14 cellular contexts compared by ENCODE assay signal in the genomic region with DNA sequence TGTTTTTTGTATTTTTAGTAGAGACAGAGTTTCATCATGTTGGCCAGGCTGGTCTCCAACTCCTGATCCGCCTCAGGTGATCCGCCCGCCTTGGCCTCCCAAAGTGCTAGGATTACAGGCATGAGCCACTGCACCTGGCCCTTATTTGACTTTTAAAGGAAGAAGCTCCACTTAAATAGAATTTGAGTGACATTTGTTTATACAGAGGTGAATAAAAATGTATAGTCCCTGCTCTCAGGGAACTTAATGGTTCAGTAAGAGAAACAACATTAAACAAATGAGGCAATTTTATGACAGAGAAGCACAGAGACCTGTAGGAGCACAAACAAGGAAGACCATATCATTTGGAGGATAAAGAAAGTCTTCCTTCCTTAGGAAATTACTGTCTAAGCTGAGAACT.
DNase-seq lines count a peak whose midpoint lies in the region; ATAC-seq, FAIRE-seq and TF ChIP-seq lines count a peak whose summit lies in the region.
"Had no signal": no experiment of that assay in that cellular context is flagged by ENCODE, and none has a peak within 500 bp of the region (broad histone marks: within the 10 kb centered on the region; RNA-seq: fewer than 3 reads in every experiment).

No MANE protein-coding gene starts in this region.

- H3K79me2 ChIP-seq in SU-DHL-6 (ENCODE audit: insufficient read depth, low read length): peaks cover 100% of the 10 kb centered on the region

- H3K9me3 Mint-ChIP-seq in T-helper 1 cell treated with Interleukin-12 subunit alpha and Interleukin-12 subunit beta and Interleukin-4 antibody, amounts not matched to agents 30 μg/mL and 1 μg/mL, for 36 hours: no peaks in the 10 kb centered on the region
- H3K9me3 Mint-ChIP-seq in naive B cell: no peaks in the 10 kb centered on the region
- H3K9me3 Mint-ChIP-seq: dendritic cell treated with granulocyte-macrophage colony-stimulating factor and Interleukin-4, amounts not matched to agents 40 ng/mL and 50 ng/mL, for 4 days had no signal

- H3K27ac ChIP-seq in SU-DHL-6 (ENCODE audit: low read depth, low read length): peak overlapping the region; percentile 90

- H3K4me1 Mint-ChIP-seq in T-helper 1 cell treated with Interleukin-12 subunit alpha and Interleukin-12 subunit beta and Interleukin-4 antibody, amounts not matched to agents 30 μg/mL and 1 μg/mL, for 36 hours (ENCODE audit: low read depth): peaks cover 48% of the 10 kb centered on the region
- H3K4me1 Mint-ChIP-seq in naive B cell: peaks cover 71 to 93% (median 74%) of the 10 kb centered on the region in 3 donors

- peak overlapping the region; percentile 54 for H3K4me2 ChIP-seq in SU-DHL-6 (ENCODE audit: low read depth, low read length, poor library complexity, severe bottlenecking)

- peak overlapping the region; percentile 67 for H3K27ac Mint-ChIP-seq in T-helper 1 cell treated with Interleukin-12 subunit alpha and Interleukin-12 subunit beta and Interleukin-4 antibody, amounts not matched to agents 30 μg/mL and 1 μg/mL, for 36 hours
- H3K27ac Mint-ChIP-seq in naive B cell: peak overlapping the region; percentile 81 to 97 (median 92)
- H3K27ac Mint-ChIP-seq: dendritic cell treated with granulocyte-macrophage colony-stimulating factor and Interleukin-4, amounts not matched to agents 40 ng/mL and 50 ng/mL, for 4 days had no signal

- no peaks in the 10 kb centered on the region for H3K27me3 Mint-ChIP-seq in T-helper 1 cell treated with Interleukin-12 subunit alpha and Interleukin-12 subunit beta and Interleukin-4 antibody, amounts not matched to agents 30 μg/mL and 1 μg/mL, for 36 hours (ENCODE audit: low read depth)
- no peaks in the 10 kb centered on the region for H3K27me3 Mint-ChIP-seq in naive B cell
- H3K27me3 Mint-ChIP-seq: dendritic cell treated with granulocyte-macrophage colony-stimulating factor and Interleukin-4, amounts not matched to agents 40 ng/mL and 50 ng/mL, for 4 days had no signal

- H2AFZ ChIP-seq in SU-DHL-6 (ENCODE audit: low read depth, low read length, severe bottlenecking): no peak overlapping the region

- H3K9me3 ChIP-seq in SU-DHL-6 (ENCODE audit: insufficient read depth, low read length) (no peaks in the 10 kb centered on the region), MG63 (no peaks in the 10 kb centered on the region)
- H3K9me3 ChIP-seq: pancreas had no signal

- H3K4me3 ChIP-seq in SU-DHL-6 (ENCODE audit: insufficient read depth, low read length, poor library complexity, severe bottlenecking) (peak overlapping the region; percentile 39), MG63 (no peak overlapping the region)
- H3K4me3 ChIP-seq: pancreas had no signal

- ATAC-seq in naive B cell (ENCODE audit: low read depth in 2 of 2): no peak
- ATAC-seq in HG03045 (IDR thresholded peaks at IDR 0.05; ENCODE audit: unreplicated experiment): no peak

- no peak for TF ChIP-seq CTCF in SU-DHL-6 (IDR thresholded peaks at IDR 0.05; ENCODE audit: insufficient read depth, low read length, poor library complexity, severe bottlenecking)

- H3K36me3 ChIP-seq in SU-DHL-6 (ENCODE audit: low read length): peaks cover 17% of the 10 kb centered on the region; the same call in 1 of the 2 replicates
- H3K36me3 ChIP-seq in MG63: peaks cover 47% of the 10 kb centered on the region
- H3K36me3 ChIP-seq: pancreas had no signal

- H3K36me3 Mint-ChIP-seq in T-helper 1 cell treated with Interleukin-12 subunit alpha and Interleukin-12 subunit beta and Interleukin-4 antibody, amounts not matched to agents 30 μg/mL and 1 μg/mL, for 36 hours (ENCODE audit: low read depth): peaks cover 37% of the 10 kb centered on the region
- H3K36me3 Mint-ChIP-seq in naive B cell: peaks cover 13 to 37% of the 10 kb centered on the region in 2 donors

- H4K20me1 ChIP-seq in SU-DHL-6 (ENCODE audit: low read depth, low read length): no peaks in the 10 kb centered on the region; the same call in 1 of the 2 replicates

- no peak overlapping the region for H3K4me3 Mint-ChIP-seq in T-helper 1 cell treated with Interleukin-12 subunit alpha and Interleukin-12 subunit beta and Interleukin-4 antibody, amounts not matched to agents 30 μg/mL and 1 μg/mL, for 36 hours
- H3K4me3 Mint-ChIP-seq in naive B cell: peak overlapping the region; percentile 72 to 88 (median 82)
- H3K4me3 Mint-ChIP-seq: dendritic cell treated with granulocyte-macrophage colony-stimulating factor and Interleukin-4, amounts not matched to agents 40 ng/mL and 50 ng/mL, for 4 days had no signal

- TF ChIP-seq POLR2A in GM12891 (IDR thresholded peaks at IDR 0.05; ENCODE audit: low read depth, low read length): no peak

- no peaks in the 10 kb centered on the region for H3K27me3 ChIP-seq in SU-DHL-6 (ENCODE audit: low read length)
- no peaks in the 10 kb centered on the region for H3K27me3 ChIP-seq in MG63
- H3K27me3 ChIP-seq: pancreas had no signal

- no peak for DNase-seq in T-helper 1 cell
- DNase-seq in GM12891 (ENCODE audit: insufficient read length, low spot score): no peak
- DNase-seq in naive B cell: no peak
- no peak for DNase-seq in MG63
- no peak for DNase-seq in COR-L47 (lab: John Stamatoyannopoulos, UW)
- DNase-seq: left cardiac atrium; NCI-H1436; pancreas; stimulated activated CD4-positive, alpha-beta T cell treated with anti-CD3 and anti-CD28 coated beads, Interleukin-1b, Interleukin-23, amount 100 ng/mL, for 48 hours had no signal

- FAIRE-seq in GM12891 (lab: Jason Lieb, UNC): peak; percentile 41
- FAIRE-seq: frontal cortex, pancreas had no signal

- peak overlapping the region; percentile 31; the same call in 1 of the 2 replicates for H3K9ac ChIP-seq in SU-DHL-6 (ENCODE audit: low read length)

- H3K9me2 ChIP-seq in SU-DHL-6 (replicated peaks; ENCODE audit: insufficient read depth, low read length): no peaks in the 10 kb centered on the region

- H3F3A ChIP-seq in SU-DHL-6 (ENCODE audit: insufficient read depth): peaks cover 49% of the 10 kb centered on the region

TF ChIP-seq in GM12891, 5 proteins besides CTCF, POLR2A, EP300 and RAD21:
- TF ChIP-seq TAF1 (IDR thresholded peaks at IDR 0.05; ENCODE audit: low read depth, low read length) (no peak), SPI1 (IDR thresholded peaks at IDR 0.05; ENCODE audit: low read depth, low read length) (no peak)
